Comparison of ENCODE assay signal across 14 cellular contexts in genomic region chr18:23114911-23115310, GRCh38. TPM values are rescaled to one million over a fixed set of nuclear protein-coding genes. Genes with fewer than 3 reads are reported as not detected.
A peak's percentile ranks its signal among the peaks of the same experiment; 100 is the strongest.
DNase-seq lines count a peak whose midpoint lies in the region; ATAC-seq, FAIRE-seq and TF ChIP-seq lines count a peak whose summit lies in the region.
"Had no signal": no experiment of that assay in that cellular context is flagged by ENCODE, and none has a peak within 500 bp of the region (broad histone marks: within the 10 kb centered on the region; RNA-seq: fewer than 3 reads in every experiment).

No MANE protein-coding gene starts in this region.

- peaks cover 4% of the 10 kb centered on the region for H3K36me3 Mint-ChIP-seq in astrocyte (ENCODE audit: low read depth, unreplicated experiment)
- peaks cover 0 to 3% (median 0%) of the 10 kb centered on the region in 5 donors for H3K36me3 Mint-ChIP-seq in naive thymus-derived CD4-positive, alpha-beta T cell

- H3K9ac ChIP-seq in astrocyte (ENCODE audit: low read length) = peak overlapping the region; percentile 25

- no peaks in the 10 kb centered on the region for H3K27me3 ChIP-seq in astrocyte (ENCODE audit: insufficient read depth, low read length)
- H3K27me3 ChIP-seq in osteoblast (ENCODE audit: insufficient read depth, low read length) = no peaks in the 10 kb centered on the region
- H3K27me3 ChIP-seq in naive thymus-derived CD4-positive, alpha-beta T cell (ENCODE audit: control insufficient read depth in 2 of 2, insufficient read depth in 2 of 2, low read length in 2 of 2) = no peaks in the 10 kb centered on the region

- no peak overlapping the region for H3K4me3 ChIP-seq in astrocyte (ENCODE audit: insufficient read depth, low read depth, low read length)
- H3K4me3 ChIP-seq in osteoblast (ENCODE audit: insufficient read depth, low read length) = no peak overlapping the region
- no peak overlapping the region for H3K4me3 ChIP-seq in naive thymus-derived CD4-positive, alpha-beta T cell (ENCODE audit: low read length)

- no peak for FAIRE-seq in astrocyte (lab: Jason Lieb, UNC)

- no peak overlapping the region for H2AFZ ChIP-seq in astrocyte (ENCODE audit: low read depth, low read length)
- H2AFZ ChIP-seq in osteoblast (ENCODE audit: low read length) = no peak overlapping the region

- H3K4me2 ChIP-seq in astrocyte (ENCODE audit: low read length) (peak overlapping the region; percentile 41), osteoblast (ENCODE audit: insufficient read depth, low read length) (peak overlapping the region; percentile 14)

- H4K20me1 ChIP-seq in astrocyte (ENCODE audit: insufficient read depth, low read length) = no peaks in the 10 kb centered on the region
- H4K20me1 ChIP-seq in osteoblast (ENCODE audit: insufficient read depth, low read length) = no peaks in the 10 kb centered on the region

- TF ChIP-seq CTCF in astrocyte (IDR thresholded peaks at IDR 0.05; ENCODE audit: insufficient read depth, low read depth, low read length) (no peak), osteoblast (IDR thresholded peaks at IDR 0.05; ENCODE audit: extremely low read depth, low read depth, low read length) (no peak)

- H3K9me3 Mint-ChIP-seq in astrocyte (ENCODE audit: unreplicated experiment) = peaks cover 9% of the 10 kb centered on the region
- peaks cover 0 to 18% (median 6%) of the 10 kb centered on the region in 11 donors for H3K9me3 Mint-ChIP-seq in naive thymus-derived CD4-positive, alpha-beta T cell
- H3K9me3 Mint-ChIP-seq: T-helper 2 cell treated with Interferon-gamma antibody and Interleukin-4, amounts not matched to agents 5 μg/mL and 100 μg/mL, for 36 hours had no signal

- intact Hi-C loops in naive thymus-derived CD4-positive, alpha-beta T cell (cut with micrococcal nuclease) = loop anchor here in 1 of 2 donors (1.0 kb wide), 1 partner anchor 25 kb away; no protein-coding TSS in a partner anchor

- H3K27me3 Mint-ChIP-seq in astrocyte (ENCODE audit: low read depth, unreplicated experiment) = peaks cover 3% of the 10 kb centered on the region
- peaks cover 0 to 30% (median 3%) of the 10 kb centered on the region in 5 donors for H3K27me3 Mint-ChIP-seq in naive thymus-derived CD4-positive, alpha-beta T cell

- peak overlapping the region; percentile 21 for H3K27ac Mint-ChIP-seq in astrocyte (ENCODE audit: unreplicated experiment)
- H3K27ac Mint-ChIP-seq in naive thymus-derived CD4-positive, alpha-beta T cell = peak overlapping the region in 4 of 9 donors; percentile 1 to 82 (median 16)
- H3K27ac Mint-ChIP-seq: T-helper 2 cell treated with Interferon-gamma antibody and Interleukin-4, amounts not matched to agents 5 μg/mL and 100 μg/mL, for 36 hours had no signal

- CTCF ChIA-PET in naive thymus-derived CD4-positive, alpha-beta T cell (lab: Charles Lee) = interaction anchor here (0.6 kb wide), 1 partner anchor 16 kb away, joined by 3 read pairs; no protein-coding TSS in a partner anchor

- H3K9me3 ChIP-seq in astrocyte (ENCODE audit: insufficient read depth, low read depth, low read length) (no peaks in the 10 kb centered on the region), osteoblast (ENCODE audit: low read depth, low read length) (no peaks in the 10 kb centered on the region)
- H3K9me3 ChIP-seq in naive thymus-derived CD4-positive, alpha-beta T cell (ENCODE audit: control insufficient read depth in 2 of 3, low read length in 3 of 3) = no peaks in the 10 kb centered on the region

- no peak for ATAC-seq in naive thymus-derived CD4-positive, alpha-beta T cell
- no peak for ATAC-seq in HG03457 (IDR thresholded peaks at IDR 0.05; ENCODE audit: unreplicated experiment)

- H3K4me1 ChIP-seq in astrocyte (ENCODE audit: insufficient read depth, low read length) (peaks cover 17% of the 10 kb centered on the region), osteoblast (ENCODE audit: insufficient read depth, low read length) (peaks cover 27% of the 10 kb centered on the region)
- H3K4me1 ChIP-seq in naive thymus-derived CD4-positive, alpha-beta T cell (ENCODE audit: control insufficient read depth in 2 of 2, insufficient read depth in 2 of 2, low read length in 2 of 2) = peaks cover 0 to 14% of the 10 kb centered on the region in 2 donors

- peak overlapping the region; percentile 41 for H3K27ac ChIP-seq in astrocyte (ENCODE audit: low read depth, low read length)
- peak overlapping the region; percentile 90 for H3K27ac ChIP-seq in osteoblast (ENCODE audit: low read depth, low read length)
- no peak overlapping the region for H3K27ac ChIP-seq in naive thymus-derived CD4-positive, alpha-beta T cell (ENCODE audit: low read depth, low read length)

- DNase-seq in ELR (ENCODE audit: low read depth) (peak; percentile 54), astrocyte (ENCODE audit: low read depth) (no peak), glomerular visceral epithelial cell (ENCODE audit: extremely low spot score) (peak; percentile 75), osteoblast (ENCODE audit: insufficient read length, low spot score, missing footprints) (no peak), NCI-H128 (lab: John Stamatoyannopoulos, UW; ENCODE audit: unreplicated experiment) (no peak)
- DNase-seq in naive thymus-derived CD4-positive, alpha-beta T cell = no peak
- no peak for DNase-seq in activated T-cell treated with anti-CD3 and anti-CD28 coated beads, Interleukin-2, amount 50 U/mL, for 48 hours
- DNase-seq: activated CD4-positive, alpha-beta T cell treated with anti-CD3 and anti-CD28 coated beads, Interleukin-2, amount 50 U/mL, for 4 hours; activated effector memory CD4-positive, alpha-beta T cell treated with Interleukin-2 at 50 U/mL for 16 hours; Kasumi-1; stimulated activated CD4-positive, alpha-beta T cell treated with anti-CD3 and anti-CD28 coated beads, Interleukin-2, amount 100 ng/mL, for 48 hours had no signal

- H3K36me3 ChIP-seq in astrocyte (ENCODE audit: insufficient read depth, low read length) (no peaks in the 10 kb centered on the region), osteoblast (ENCODE audit: insufficient read depth, low read length) (no peaks in the 10 kb centered on the region)
- H3K36me3 ChIP-seq in naive thymus-derived CD4-positive, alpha-beta T cell (ENCODE audit: control insufficient read depth in 2 of 3, insufficient read depth in 3 of 3, low read length in 3 of 3) = no peaks in the 10 kb centered on the region

- POLR2A ChIA-PET in naive thymus-derived CD4-positive, alpha-beta T cell (lab: Charles Lee) = no interaction called here

- no peak overlapping the region for H3K4me3 Mint-ChIP-seq in astrocyte (ENCODE audit: unreplicated experiment)
- peak overlapping the region in 2 of 10 donors; percentile 15 to 41 for H3K4me3 Mint-ChIP-seq in naive thymus-derived CD4-positive, alpha-beta T cell
- H3K4me3 Mint-ChIP-seq: central memory CD8-positive, alpha-beta T cell; T-helper 2 cell treated with Interferon-gamma antibody and Interleukin-4, amounts not matched to agents 5 μg/mL and 100 μg/mL, for 36 hours had no signal

- H3K79me2 ChIP-seq in astrocyte (ENCODE audit: insufficient read depth, low read length) (no peaks in the 10 kb centered on the region), osteoblast (ENCODE audit: insufficient read depth, low read length) (no peaks in the 10 kb centered on the region)

- H3K4me1 Mint-ChIP-seq in astrocyte (ENCODE audit: low read depth, unreplicated experiment) = peaks cover 3% of the 10 kb centered on the region
- peaks cover 6 to 25% (median 23%) of the 10 kb centered on the region in 7 donors for H3K4me1 Mint-ChIP-seq in naive thymus-derived CD4-positive, alpha-beta T cell
- H3K4me1 Mint-ChIP-seq: central memory CD8-positive, alpha-beta T cell had no signal

RNA-seq across cellular contexts. Expression of gene CABLES1, which starts 20.4 kb away (rescaled TPM):
- total RNA-seq in astrocyte (12.2 and 14.5 TPM in 2 replicates), osteoblast (13.0 and 16.8 TPM in 2 replicates)
- total RNA-seq in naive thymus-derived CD4-positive, alpha-beta T cell = 1 to 10 TPM in 1 of 5 experiments, under 1 TPM in 3, not detected in 1; 0.11 to 5.7 (median 0.58) TPM
- not detected for polyA plus RNA-seq in naive thymus-derived CD4-positive, alpha-beta T cell

Comparison
In these comparisons a context has a peak if more than half of its experiments do, and no peak if none do; other contexts are left out.
1. DNase-seq: peak in ELR (single experiment) and glomerular visceral epithelial cell (single experiment); none in astrocyte (single experiment), osteoblast (single experiment), naive thymus-derived CD4-positive, alpha-beta T cell (0 of 9), NCI-H128 (single experiment) and activated T-cell treated with anti-CD3 and anti-CD28 coated beads, Interleukin-2, amount 50 U/mL, for 48 hours (0 of 2).